In genomic region chr12:43307126-43307525, GRCh38 we compare ENCODE assay signal across 23 cellular contexts.
DNase-seq lines count a peak whose midpoint lies in the region; ATAC-seq, FAIRE-seq and TF ChIP-seq lines count a peak whose summit lies in the region.
"Had no signal": no experiment of that assay in that cellular context is flagged by ENCODE, and none has a peak within 500 bp of the region (broad histone marks: within the 10 kb centered on the region; RNA-seq: fewer than 3 reads in every experiment).

No MANE protein-coding gene starts in this region.

- no peak overlapping the region for H2AFZ ChIP-seq in smooth muscle cell (ENCODE audit: low read depth)
- H2AFZ ChIP-seq: GM23338 had no signal

- H3K27ac ChIP-seq in A549, result no peak overlapping the region
- peak overlapping the region; percentile 60 for H3K27ac ChIP-seq in brain microvascular endothelial cell
- peak overlapping the region; percentile 23 for H3K27ac ChIP-seq in smooth muscle cell (ENCODE audit: low read depth)
- H3K27ac ChIP-seq: HL-60 had no signal

- peaks cover 72% of the 10 kb centered on the region for H3K4me1 Mint-ChIP-seq in HFFc6 (ENCODE audit: low read depth)
- no peaks in the 10 kb centered on the region for H3K4me1 Mint-ChIP-seq in activated CD4-positive, alpha-beta memory T cell treated with anti-CD3 and anti-CD28 coated beads, Interleukin-2, amount 10 ng/mL, durations not matched to agents 7 days and 5 days
- H3K4me1 Mint-ChIP-seq: CD4-positive, CD25-positive, alpha-beta regulatory T cell; CD8-positive, alpha-beta memory T cell; GM23338 had no signal

- DNase-seq in A549 (ENCODE audit: low read depth in 1 of 2, low spot score in 1 of 2) (no peak), HFFc6 (no peak), brain microvascular endothelial cell (no peak), smooth muscle cell (lab: John Stamatoyannopoulos, UW; ENCODE audit: unreplicated experiment) (no peak), NCI-H1417 treated with DMSO at 0.1 percent for 48 hours (lab: John Stamatoyannopoulos, UW) (no peak)
- no peak for DNase-seq in activated CD4-positive, alpha-beta memory T cell treated with anti-CD3 and anti-CD28 coated beads, Interleukin-2, amount 10 ng/mL, durations not matched to agents 7 days and 5 days
- DNase-seq: 8988T; ACHN; BE2C; C1 segment of cervical spinal cord; CD4-positive, CD25-positive, alpha-beta regulatory T cell; CD8-positive, alpha-beta memory T cell; COR-L47; DMS 273 treated with DMSO at 0.1 percent for 48 hours; DMS53; DND-41; EL; HCEC 1CT had no signal

- POLR2A ChIA-PET in A549 (lab: Yijun Ruan, JAX), result no interaction called here
- POLR2A ChIA-PET in activated CD4-positive, alpha-beta memory T cell treated with anti-CD3 and anti-CD28 coated beads, Interleukin-2, amount 10 ng/mL, durations not matched to agents 7 days and 5 days (lab: Charles Lee), result no interaction called here

- H3K27me3 Mint-ChIP-seq in HFFc6 (ENCODE audit: insufficient read depth), result no peaks in the 10 kb centered on the region
- H3K27me3 Mint-ChIP-seq in activated CD4-positive, alpha-beta memory T cell treated with anti-CD3 and anti-CD28 coated beads, Interleukin-2, amount 10 ng/mL, durations not matched to agents 7 days and 5 days, result no peaks in the 10 kb centered on the region
- H3K27me3 Mint-ChIP-seq: CD4-positive, CD25-positive, alpha-beta regulatory T cell had no signal

- H3K36me3 ChIP-seq in brain microvascular endothelial cell (replicated peaks), result no peaks in the 10 kb centered on the region
- no peaks in the 10 kb centered on the region for H3K36me3 ChIP-seq in smooth muscle cell (ENCODE audit: low read depth)
- H3K36me3 ChIP-seq: BE2C had no signal

- no peaks in the 10 kb centered on the region for H3K27me3 ChIP-seq in brain microvascular endothelial cell (replicated peaks)
- H3K27me3 ChIP-seq in smooth muscle cell (ENCODE audit: low read depth), result no peaks in the 10 kb centered on the region
- H3K27me3 ChIP-seq: BE2C had no signal

- no peak for TF ChIP-seq POLR2A in A549 (IDR thresholded peaks at IDR 0.05; ENCODE audit: low read length)

- H3K27ac Mint-ChIP-seq in HFFc6, result peak overlapping the region; percentile 8; the same call in 1 of the 2 replicates
- no peak overlapping the region for H3K27ac Mint-ChIP-seq in activated CD4-positive, alpha-beta memory T cell treated with anti-CD3 and anti-CD28 coated beads, Interleukin-2, amount 10 ng/mL, durations not matched to agents 7 days and 5 days
- H3K27ac Mint-ChIP-seq: CD4-positive, CD25-positive, alpha-beta regulatory T cell; CD8-positive, alpha-beta memory T cell; GM23338 had no signal

- CTCF ChIA-PET in A549 (lab: Yijun Ruan, JAX), result no interaction called here
- CTCF ChIA-PET in activated CD4-positive, alpha-beta memory T cell treated with anti-CD3 and anti-CD28 coated beads, Interleukin-2, amount 10 ng/mL, durations not matched to agents 7 days and 5 days (lab: Charles Lee), result no interaction called here

- H4K20me1 ChIP-seq in smooth muscle cell (ENCODE audit: low read depth), result no peaks in the 10 kb centered on the region

- 0 out of 3 replicates have a peak, but pooled peaks cover under 1% of the 10 kb centered on the region for H3K9me3 ChIP-seq in A549
- no peaks in the 10 kb centered on the region for H3K9me3 ChIP-seq in smooth muscle cell (replicated peaks; ENCODE audit: low read depth)
- H3K9me3 ChIP-seq: BE2C had no signal

- in situ Hi-C loops in brain microvascular endothelial cell (cut with HindIII; ENCODE audit: low pct_ligation_motif_present, low sequenced_read_pairs), result no loop called here

- H3K4me1 ChIP-seq in A549, result 0 out of 3 replicates have a peak, but pooled peaks cover 3% of the 10 kb centered on the region
- H3K4me1 ChIP-seq in smooth muscle cell (ENCODE audit: low read depth), result no peaks in the 10 kb centered on the region
- H3K4me1 ChIP-seq: BE2C had no signal

- no peak for TF ChIP-seq CTCF in A549 (IDR thresholded peaks at IDR 0.05)
- no peak for TF ChIP-seq CTCF in HFFc6 (IDR thresholded peaks at IDR 0.05)
- no peak for TF ChIP-seq CTCF in brain microvascular endothelial cell (IDR thresholded peaks at IDR 0.05; ENCODE audit: low read depth, low read length, missing control alignments)
- no peak for TF ChIP-seq CTCF in smooth muscle cell (IDR thresholded peaks at IDR 0.05; ENCODE audit: borderline replicate concordance, insufficient read depth, poor library complexity, severe bottlenecking)

- ATAC-seq in A549 (no peak), GM21529 (IDR thresholded peaks at IDR 0.05; ENCODE audit: unreplicated experiment) (no peak)
- ATAC-seq: GM12878, GM23338 had no signal

- H3F3A ChIP-seq in smooth muscle cell (ENCODE audit: low read depth), result no peaks in the 10 kb centered on the region

- FAIRE-seq in A549 (lab: Jason Lieb, UNC), result peak; percentile 51
- FAIRE-seq: GM12878, H54 had no signal

- no peak for TF ChIP-seq EP300 in A549 (IDR thresholded peaks at IDR 0.05)

- no peak for TF ChIP-seq RAD21 in A549 (conservative IDR thresholded peaks at IDR 0.05 in 1 of 2, IDR thresholded peaks at IDR 0.05 in 1 of 2)

- H3K9ac ChIP-seq in smooth muscle cell (ENCODE audit: low read depth), result no peak overlapping the region

- peaks cover 5% of the 10 kb centered on the region; the same call in 1 of the 2 replicates for H3K9me3 Mint-ChIP-seq in HFFc6
- H3K9me3 Mint-ChIP-seq in activated CD4-positive, alpha-beta memory T cell treated with anti-CD3 and anti-CD28 coated beads, Interleukin-2, amount 10 ng/mL, durations not matched to agents 7 days and 5 days, result peaks cover 3% of the 10 kb centered on the region

- WGBS in A549 (ENCODE audit: missing lambda C conversion rate), result 5% methylated on average over 2 of the region's 2 CpGs
- WGBS in smooth muscle cell (ENCODE audit: low lambda C conversion rate), result 99% methylated on average over 2 of the region's 2 CpGs

- no peak overlapping the region for H3K4me3 Mint-ChIP-seq in HFFc6
- H3K4me3 Mint-ChIP-seq in activated CD4-positive, alpha-beta memory T cell treated with anti-CD3 and anti-CD28 coated beads, Interleukin-2, amount 10 ng/mL, durations not matched to agents 7 days and 5 days, result no peak overlapping the region
- H3K4me3 Mint-ChIP-seq: CD4-positive, CD25-positive, alpha-beta regulatory T cell; CD8-positive, alpha-beta memory T cell; GM23338 had no signal

- H3K36me3 Mint-ChIP-seq in HFFc6 (ENCODE audit: low read depth), result peaks cover 9% of the 10 kb centered on the region; the same call in 1 of the 2 replicates
- no peaks in the 10 kb centered on the region for H3K36me3 Mint-ChIP-seq in activated CD4-positive, alpha-beta memory T cell treated with anti-CD3 and anti-CD28 coated beads, Interleukin-2, amount 10 ng/mL, durations not matched to agents 7 days and 5 days (ENCODE audit: low read depth)
- H3K36me3 Mint-ChIP-seq: CD4-positive, CD25-positive, alpha-beta regulatory T cell; CD8-positive, alpha-beta memory T cell had no signal

- H3K4me2 ChIP-seq in A549, result no peak overlapping the region
- H3K4me2 ChIP-seq in smooth muscle cell, result no peak overlapping the region
- H3K4me2 ChIP-seq: GM23338 had no signal

- H3K79me2 ChIP-seq in smooth muscle cell (ENCODE audit: low read depth), result no peaks in the 10 kb centered on the region

- no peak overlapping the region for H3K4me3 ChIP-seq in A549
- H3K4me3 ChIP-seq in brain microvascular endothelial cell (ENCODE audit: low read depth, low read length), result no peak overlapping the region
- H3K4me3 ChIP-seq in smooth muscle cell, result no peak overlapping the region
- H3K4me3 ChIP-seq: GM12878, GM23338 had no signal

TF ChIP-seq in A549, 52 proteins besides CTCF, POLR2A, EP300 and RAD21 (continues in another document):
- TF ChIP-seq, protein P1, sequence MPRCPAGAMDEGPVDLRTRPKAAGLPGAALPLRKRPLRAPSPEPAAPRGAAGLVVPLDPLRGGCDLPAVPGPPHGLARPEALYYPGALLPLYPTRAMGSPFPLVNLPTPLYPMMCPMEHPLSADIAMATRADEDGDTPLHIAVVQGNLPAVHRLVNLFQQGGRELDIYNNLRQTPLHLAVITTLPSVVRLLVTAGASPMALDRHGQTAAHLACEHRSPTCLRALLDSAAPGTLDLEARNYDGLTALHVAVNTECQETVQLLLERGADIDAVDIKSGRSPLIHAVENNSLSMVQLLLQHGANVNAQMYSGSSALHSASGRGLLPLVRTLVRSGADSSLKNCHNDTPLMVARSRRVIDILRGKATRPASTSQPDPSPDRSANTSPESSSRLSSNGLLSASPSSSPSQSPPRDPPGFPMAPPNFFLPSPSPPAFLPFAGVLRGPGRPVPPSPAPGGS (IDR thresholded peaks at IDR 0.05), result no peak
- TF ChIP-seq REST (IDR thresholded peaks at IDR 0.05) (no peak), ZFP36 (IDR thresholded peaks at IDR 0.05; ENCODE audit: borderline replicate concordance, partially characterized antibody) (no peak), CHD4 (IDR thresholded peaks at IDR 0.05; ENCODE audit: borderline replicate concordance) (no peak), SREBF2 (IDR thresholded peaks at IDR 0.05) (no peak), GATA3 (IDR thresholded peaks at IDR 0.05; ENCODE audit: borderline replicate concordance) (no peak)

Comparison
In these comparisons a context has a peak if more than half of its experiments do, and no peak if none do; other contexts are left out.
1. H3K27ac ChIP-seq: peak in brain microvascular endothelial cell (single experiment) and smooth muscle cell (single experiment); none in A549 (0 of 2).